Comparison of ENCODE assay signal across 15 cellular contexts in the genomic region with DNA sequence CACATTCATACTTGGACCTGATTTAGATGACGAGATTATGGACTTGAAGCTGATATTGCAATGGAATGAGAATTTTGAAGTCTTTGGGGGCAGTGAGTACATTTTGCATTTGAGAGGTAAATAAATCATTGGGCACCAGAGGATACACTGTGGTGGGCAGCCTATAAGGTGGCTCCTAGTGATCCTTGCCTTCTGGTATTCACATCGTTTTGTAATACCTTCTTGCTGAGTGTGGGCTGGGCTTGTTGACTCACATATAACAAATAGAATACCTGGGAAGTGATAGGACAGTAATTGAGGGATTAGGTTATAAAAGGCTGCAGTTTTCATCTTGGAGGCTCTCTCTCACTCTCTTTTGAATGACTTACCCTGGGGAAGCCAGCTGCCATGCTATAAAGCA.
"Had no signal": no experiment of that assay in that cellular context is flagged by ENCODE, and none has a peak within 500 bp of the region (broad histone marks: within the 10 kb centered on the region; RNA-seq: fewer than 3 reads in every experiment).

No MANE protein-coding gene starts in this region.

- H3K4me3 ChIP-seq: esophagus muscularis mucosa, gastrocnemius medialis, heart right ventricle, ovary, thyroid gland, vagina had no signal

- H3K9me3 ChIP-seq: esophagus muscularis mucosa, gastrocnemius medialis, heart right ventricle, ovary, thyroid gland, vagina had no signal

- DNase-seq: activated CD4-positive, alpha-beta T cell treated with anti-CD3 and anti-CD28 coated beads for 36 hours; activated CD8-positive, alpha-beta memory T cell treated with anti-CD3 and anti-CD28 coated beads, Interleukin-2, amount 50 U/mL, for 48 hours; activated CD8-positive, alpha-beta T cell treated with anti-CD3 and anti-CD28 coated beads, Interleukin-2, amount 10 ng/mL, durations not matched to agents 7 days and 5 days; activated naive CD8-positive, alpha-beta T cell treated with anti-CD3 and anti-CD28 coated beads, Interleukin-2, amount 10 ng/mL, durations not matched to agents 7 days and 5 days; brain microvascular endothelial cell; endodermal cell; gastrocnemius medialis; heart right ventricle; left ventricle myocardium superior; ovary; T-helper 1 cell; thyroid gland had no signal

- H3K36me3 ChIP-seq: brain microvascular endothelial cell, esophagus muscularis mucosa, gastrocnemius medialis, heart right ventricle, ovary, thyroid gland, vagina, WERI-Rb-1 had no signal

- H3K27ac ChIP-seq: brain microvascular endothelial cell, esophagus muscularis mucosa, gastrocnemius medialis, heart right ventricle, ovary, vagina had no signal

- ATAC-seq: activated CD4-positive, alpha-beta T cell treated with anti-CD3 and anti-CD28 coated beads for 36 hours; activated CD8-positive, alpha-beta T cell treated with anti-CD3 and anti-CD28 coated beads, Interleukin-2, amount 10 ng/mL, durations not matched to agents 7 days and 5 days; gastrocnemius medialis; heart right ventricle; left ventricle myocardium superior had no signal

- H3K27me3 ChIP-seq: brain microvascular endothelial cell, esophagus muscularis mucosa, gastrocnemius medialis, heart right ventricle, ovary, thyroid gland, vagina had no signal
